ENCODE assay signal across 2 cellular contexts in genomic region chr11:94770563-94771120, GRCh38.
TF ChIP-seq lines count a peak whose summit lies in the region.

No MANE protein-coding gene starts in this region.

TF ChIP-seq in SK-N-SH, 30 proteins besides CTCF, POLR2A, EP300 and RAD21 (continued from another document):
- TF ChIP-seq REST (IDR thresholded peaks at IDR 0.05; ENCODE audit: low read depth, low read length) (no peak), SMC3 (IDR thresholded peaks at IDR 0.05; ENCODE audit: low read depth, low read length) (no peak), RXRA (IDR thresholded peaks at IDR 0.05; ENCODE audit: borderline replicate concordance, low read depth) (no peak)

TF ChIP-seq in SK-N-SH treated with all-trans-retinoic acid at 6 μM for 48 hours, 23 proteins besides CTCF, POLR2A, EP300 and RAD21 (continued from another document):
- TF ChIP-seq, protein P1, sequence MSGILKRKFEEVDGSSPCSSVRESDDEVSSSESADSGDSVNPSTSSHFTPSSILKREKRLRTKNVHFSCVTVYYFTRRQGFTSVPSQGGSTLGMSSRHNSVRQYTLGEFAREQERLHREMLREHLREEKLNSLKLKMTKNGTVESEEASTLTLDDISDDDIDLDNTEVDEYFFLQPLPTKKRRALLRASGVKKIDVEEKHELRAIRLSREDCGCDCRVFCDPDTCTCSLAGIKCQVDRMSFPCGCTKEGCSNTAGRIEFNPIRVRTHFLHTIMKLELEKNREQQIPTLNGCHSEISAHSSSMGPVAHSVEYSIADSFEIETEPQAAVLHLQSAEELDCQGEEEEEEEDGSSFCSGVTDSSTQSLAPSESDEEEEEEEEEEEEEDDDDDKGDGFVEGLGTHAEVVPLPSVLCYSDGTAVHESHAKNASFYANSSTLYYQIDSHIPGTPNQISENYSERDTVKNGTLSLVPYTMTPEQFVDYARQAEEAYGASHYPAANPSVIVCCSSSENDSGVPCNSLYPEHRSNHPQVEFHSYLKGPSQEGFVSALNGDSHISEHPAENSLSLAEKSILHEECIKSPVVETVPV (CRISPR knock-in tag; IDR thresholded peaks at IDR 0.05): no peak
- TF ChIP-seq ESRRG (CRISPR knock-in tag; IDR thresholded peaks at IDR 0.05) (no peak), CSDC2 (CRISPR knock-in tag; IDR thresholded peaks at IDR 0.05) (no peak)
- TF ChIP-seq, protein P2, sequence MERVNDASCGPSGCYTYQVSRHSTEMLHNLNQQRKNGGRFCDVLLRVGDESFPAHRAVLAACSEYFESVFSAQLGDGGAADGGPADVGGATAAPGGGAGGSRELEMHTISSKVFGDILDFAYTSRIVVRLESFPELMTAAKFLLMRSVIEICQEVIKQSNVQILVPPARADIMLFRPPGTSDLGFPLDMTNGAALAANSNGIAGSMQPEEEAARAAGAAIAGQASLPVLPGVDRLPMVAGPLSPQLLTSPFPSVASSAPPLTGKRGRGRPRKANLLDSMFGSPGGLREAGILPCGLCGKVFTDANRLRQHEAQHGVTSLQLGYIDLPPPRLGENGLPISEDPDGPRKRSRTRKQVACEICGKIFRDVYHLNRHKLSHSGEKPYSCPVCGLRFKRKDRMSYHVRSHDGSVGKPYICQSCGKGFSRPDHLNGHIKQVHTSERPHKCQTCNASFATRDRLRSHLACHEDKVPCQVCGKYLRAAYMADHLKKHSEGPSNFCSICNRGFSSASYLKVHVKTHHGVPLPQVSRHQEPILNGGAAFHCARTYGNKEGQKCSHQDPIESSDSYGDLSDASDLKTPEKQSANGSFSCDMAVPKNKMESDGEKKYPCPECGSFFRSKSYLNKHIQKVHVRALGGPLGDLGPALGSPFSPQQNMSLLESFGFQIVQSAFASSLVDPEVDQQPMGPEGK (CRISPR knock-in tag; IDR thresholded peaks at IDR 0.05; ENCODE audit: borderline replicate concordance): no peak
